Comparison of ENCODE assay signal across 22 cellular contexts in the genomic region with DNA sequence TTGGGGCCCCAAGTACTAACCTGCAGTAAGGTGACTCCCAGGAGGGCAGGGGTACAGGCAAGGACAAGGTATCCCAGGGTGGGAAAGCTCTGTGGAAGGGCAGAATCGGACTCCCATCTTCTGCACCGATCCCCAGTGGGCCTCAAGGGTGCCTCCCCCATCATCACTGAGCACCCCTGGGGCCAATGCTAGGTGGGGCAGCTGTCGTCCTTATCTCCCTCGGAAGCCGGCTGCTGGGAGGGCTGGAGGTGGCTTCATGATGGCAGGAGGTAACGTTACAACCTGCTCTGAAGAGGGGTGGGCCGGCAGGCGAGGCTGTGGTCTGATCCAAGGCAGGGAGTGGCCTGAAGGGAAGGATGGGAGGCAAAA.
"Had no signal": no experiment of that assay in that cellular context is flagged by ENCODE, and none has a peak within 500 bp of the region (broad histone marks: within the 10 kb centered on the region; RNA-seq: fewer than 3 reads in every experiment).

No MANE protein-coding gene starts in this region.

- DNase-seq: activated CD4-positive, alpha-beta T cell treated with anti-CD3 and anti-CD28 coated beads for 36 hours; activated CD8-positive, alpha-beta T cell treated with anti-CD3 and anti-CD28 coated beads for 36 hours; activated gamma-delta T cell treated with Interleukin-2 at 50 U/mL for 16 hours; activated naive CD4-positive, alpha-beta T cell treated with anti-CD3 and anti-CD28 coated beads, Interleukin-2, amount 10 ng/mL, durations not matched to agents 7 days and 5 days; activated naive CD8-positive, alpha-beta T cell treated with anti-CD3 and anti-CD28 coated beads for 36 hours; activated T-cell treated with anti-CD3 and anti-CD28 coated beads, Interleukin-2, amount 50 U/mL, for 72 hours; MG63; MV-4-11; NCI-H1092 treated with DMSO at 0.1 percent for 48 hours; NCI-H1417 treated with DMSO at 0.1 percent for 48 hours; NCI-H1694; NCI-H2029 treated with DMSO at 0.1 percent for 48 hours; NCI-H345; NCI-H510A; NCI-H526 treated with DMSO at 0.1 percent for 48 hours; NCI-H82; T-helper 1 cell; WERI-Rb-1 had no signal

- H3K4me1 Mint-ChIP-seq: activated CD4-positive, alpha-beta T cell treated with anti-CD3 and anti-CD28 coated beads for 36 hours; activated naive CD4-positive, alpha-beta T cell treated with anti-CD3 and anti-CD28 coated beads, Interleukin-2, amount 10 ng/mL, durations not matched to agents 7 days and 5 days; activated naive CD8-positive, alpha-beta T cell treated with anti-CD3 and anti-CD28 coated beads for 36 hours had no signal

- H3K27ac ChIP-seq: breast epithelium, SJCRH30, WERI-Rb-1 had no signal

- H3K27me3 ChIP-seq: breast epithelium, MG63, SJCRH30 had no signal

- H3K4me3 Mint-ChIP-seq: activated CD4-positive, alpha-beta T cell treated with anti-CD3 and anti-CD28 coated beads for 36 hours; activated CD8-positive, alpha-beta T cell treated with anti-CD3 and anti-CD28 coated beads for 36 hours; activated naive CD4-positive, alpha-beta T cell treated with anti-CD3 and anti-CD28 coated beads, Interleukin-2, amount 10 ng/mL, durations not matched to agents 7 days and 5 days; activated naive CD8-positive, alpha-beta T cell treated with anti-CD3 and anti-CD28 coated beads for 36 hours; activated T-cell treated with anti-CD3 and anti-CD28 coated beads, Interleukin-2, amount 50 U/mL, for 72 hours had no signal

- H3K27me3 Mint-ChIP-seq: activated CD8-positive, alpha-beta T cell treated with anti-CD3 and anti-CD28 coated beads for 36 hours; activated naive CD8-positive, alpha-beta T cell treated with anti-CD3 and anti-CD28 coated beads for 36 hours had no signal

- H3K4me2 ChIP-seq: SK-N-SH had no signal

- H3K4me3 ChIP-seq: breast epithelium, MG63, SJCRH30 had no signal

- H3K9ac ChIP-seq: SK-N-SH had no signal

- H3K4me1 ChIP-seq: breast epithelium, SJCRH30 had no signal

- ATAC-seq: activated CD4-positive, alpha-beta T cell treated with anti-CD3 and anti-CD28 coated beads for 36 hours; activated CD8-positive, alpha-beta T cell treated with anti-CD3 and anti-CD28 coated beads for 36 hours; activated T-cell treated with anti-CD3 and anti-CD28 coated beads, Interleukin-2, amount 50 U/mL, for 72 hours had no signal

- H3K27ac Mint-ChIP-seq: activated CD4-positive, alpha-beta T cell treated with anti-CD3 and anti-CD28 coated beads for 36 hours; activated CD8-positive, alpha-beta T cell treated with anti-CD3 and anti-CD28 coated beads for 36 hours; activated naive CD4-positive, alpha-beta T cell treated with anti-CD3 and anti-CD28 coated beads, Interleukin-2, amount 10 ng/mL, durations not matched to agents 7 days and 5 days; activated naive CD8-positive, alpha-beta T cell treated with anti-CD3 and anti-CD28 coated beads for 36 hours; activated T-cell treated with anti-CD3 and anti-CD28 coated beads, Interleukin-2, amount 50 U/mL, for 72 hours; activated T-helper 2 cell treated with anti-CD3 and anti-CD28 coated beads, Interferon-gamma antibody, Interleukin-2, Interleukin-4, amounts not matched to agents 10 μg/mL and 5 μg/mL and 100 μg/mL, durations not matched to agents 14 hours and 24 hours and 36 hours had no signal

- H3K36me3 Mint-ChIP-seq: activated naive CD4-positive, alpha-beta T cell treated with anti-CD3 and anti-CD28 coated beads, Interleukin-2, amount 10 ng/mL, durations not matched to agents 7 days and 5 days; activated naive CD8-positive, alpha-beta T cell treated with anti-CD3 and anti-CD28 coated beads for 36 hours had no signal

- H3K9me3 ChIP-seq: MG63, SJCRH30, SK-N-SH had no signal

- H3K36me3 ChIP-seq: breast epithelium, MG63, SJCRH30, WERI-Rb-1 had no signal
